Comparison of ENCODE assay signal across 1 cellular context in the genomic region with DNA sequence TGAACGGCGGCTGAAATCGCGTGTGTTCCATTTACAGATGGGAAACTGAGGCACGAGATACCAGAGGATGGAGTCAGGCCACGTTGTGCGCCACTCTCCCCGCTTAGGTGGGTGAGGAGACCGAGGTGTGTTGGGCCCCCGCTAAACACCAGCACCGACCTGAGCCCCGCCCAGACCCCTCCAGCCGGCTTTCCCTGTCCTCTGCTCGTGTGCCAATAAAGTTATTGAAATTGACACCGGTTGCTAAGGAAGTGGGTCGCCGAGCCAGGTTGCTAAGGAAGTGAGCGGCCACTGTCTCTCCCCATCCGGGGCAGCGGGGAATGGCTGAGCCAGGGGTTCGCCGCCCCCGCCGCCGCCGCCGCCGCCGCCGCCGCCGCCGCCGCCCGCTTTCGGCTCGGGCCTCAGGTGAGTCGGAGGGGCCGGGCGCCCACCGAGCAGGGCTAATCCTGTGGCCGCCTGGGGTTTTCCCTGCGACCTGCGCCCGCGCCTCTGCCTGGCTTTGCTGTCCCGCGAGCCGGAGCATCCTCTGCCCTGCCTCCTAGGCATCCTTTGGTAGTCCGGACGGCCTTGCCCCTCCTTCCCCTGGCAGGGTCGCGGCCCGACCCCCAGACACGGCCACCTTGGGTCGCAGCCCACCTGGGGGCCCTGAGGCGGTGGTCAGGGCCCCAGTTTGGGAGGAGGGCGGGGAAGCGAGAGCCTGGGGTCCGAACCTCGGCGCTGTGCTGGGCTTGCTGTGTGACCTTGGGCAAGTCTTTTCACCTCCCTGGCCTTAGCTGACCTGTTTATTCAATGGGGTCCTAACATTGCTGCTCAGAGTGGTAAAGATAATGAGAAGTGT.
TF ChIP-seq lines count a peak whose summit lies in the region.

A gene (plus strand): TSS at position 291 of the 838 bp plus-strand sequence. CDS start 32,127 bp downstream, outside the sequence.

TF ChIP-seq in HepG2, 621 proteins besides CTCF, POLR2A, EP300 and RAD21 (continued from another document and continues in another):
- TF ChIP-seq, protein P1, sequence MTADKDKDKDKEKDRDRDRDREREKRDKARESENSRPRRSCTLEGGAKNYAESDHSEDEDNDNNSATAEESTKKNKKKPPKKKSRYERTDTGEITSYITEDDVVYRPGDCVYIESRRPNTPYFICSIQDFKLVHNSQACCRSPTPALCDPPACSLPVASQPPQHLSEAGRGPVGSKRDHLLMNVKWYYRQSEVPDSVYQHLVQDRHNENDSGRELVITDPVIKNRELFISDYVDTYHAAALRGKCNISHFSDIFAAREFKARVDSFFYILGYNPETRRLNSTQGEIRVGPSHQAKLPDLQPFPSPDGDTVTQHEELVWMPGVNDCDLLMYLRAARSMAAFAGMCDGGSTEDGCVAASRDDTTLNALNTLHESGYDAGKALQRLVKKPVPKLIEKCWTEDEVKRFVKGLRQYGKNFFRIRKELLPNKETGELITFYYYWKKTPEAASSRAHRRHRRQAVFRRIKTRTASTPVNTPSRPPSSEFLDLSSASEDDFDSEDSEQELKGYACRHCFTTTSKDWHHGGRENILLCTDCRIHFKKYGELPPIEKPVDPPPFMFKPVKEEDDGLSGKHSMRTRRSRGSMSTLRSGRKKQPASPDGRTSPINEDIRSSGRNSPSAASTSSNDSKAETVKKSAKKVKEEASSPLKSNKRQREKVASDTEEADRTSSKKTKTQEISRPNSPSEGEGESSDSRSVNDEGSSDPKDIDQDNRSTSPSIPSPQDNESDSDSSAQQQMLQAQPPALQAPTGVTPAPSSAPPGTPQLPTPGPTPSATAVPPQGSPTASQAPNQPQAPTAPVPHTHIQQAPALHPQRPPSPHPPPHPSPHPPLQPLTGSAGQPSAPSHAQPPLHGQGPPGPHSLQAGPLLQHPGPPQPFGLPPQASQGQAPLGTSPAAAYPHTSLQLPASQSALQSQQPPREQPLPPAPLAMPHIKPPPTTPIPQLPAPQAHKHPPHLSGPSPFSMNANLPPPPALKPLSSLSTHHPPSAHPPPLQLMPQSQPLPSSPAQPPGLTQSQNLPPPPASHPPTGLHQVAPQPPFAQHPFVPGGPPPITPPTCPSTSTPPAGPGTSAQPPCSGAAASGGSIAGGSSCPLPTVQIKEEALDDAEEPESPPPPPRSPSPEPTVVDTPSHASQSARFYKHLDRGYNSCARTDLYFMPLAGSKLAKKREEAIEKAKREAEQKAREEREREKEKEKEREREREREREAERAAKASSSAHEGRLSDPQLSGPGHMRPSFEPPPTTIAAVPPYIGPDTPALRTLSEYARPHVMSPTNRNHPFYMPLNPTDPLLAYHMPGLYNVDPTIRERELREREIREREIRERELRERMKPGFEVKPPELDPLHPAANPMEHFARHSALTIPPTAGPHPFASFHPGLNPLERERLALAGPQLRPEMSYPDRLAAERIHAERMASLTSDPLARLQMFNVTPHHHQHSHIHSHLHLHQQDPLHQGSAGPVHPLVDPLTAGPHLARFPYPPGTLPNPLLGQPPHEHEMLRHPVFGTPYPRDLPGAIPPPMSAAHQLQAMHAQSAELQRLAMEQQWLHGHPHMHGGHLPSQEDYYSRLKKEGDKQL (CRISPR knock-in tag; IDR thresholded peaks at IDR 0.05; ENCODE audit: low read depth): 0 out of 2 replicates have a peak, but pooled peaks have one; percentile 9
- TF ChIP-seq ZNF878 (CRISPR knock-in tag; IDR thresholded peaks at IDR 0.05): no peak; the same call in 1 of the 2 replicates
- TF ChIP-seq, protein P2, sequence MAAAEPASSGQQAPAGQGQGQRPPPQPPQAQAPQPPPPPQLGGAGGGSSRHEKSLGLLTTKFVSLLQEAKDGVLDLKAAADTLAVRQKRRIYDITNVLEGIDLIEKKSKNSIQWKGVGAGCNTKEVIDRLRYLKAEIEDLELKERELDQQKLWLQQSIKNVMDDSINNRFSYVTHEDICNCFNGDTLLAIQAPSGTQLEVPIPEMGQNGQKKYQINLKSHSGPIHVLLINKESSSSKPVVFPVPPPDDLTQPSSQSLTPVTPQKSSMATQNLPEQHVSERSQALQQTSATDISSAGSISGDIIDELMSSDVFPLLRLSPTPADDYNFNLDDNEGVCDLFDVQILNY (CRISPR knock-in tag; conservative IDR thresholded peaks at IDR 0.05): no peak
- TF ChIP-seq RBFOX2 (IDR thresholded peaks at IDR 0.05; ENCODE audit: low read depth, low read length): peak; percentile 78
- no peak for TF ChIP-seq ZNF296 (CRISPR knock-in tag; conservative IDR thresholded peaks at IDR 0.05)
- TF ChIP-seq CHD2 (IDR thresholded peaks at IDR 0.05; ENCODE audit: low read depth, low read length): no peak
- 0 out of 2 replicates have a peak, but pooled peaks have one; percentile 17 for TF ChIP-seq ZFP37 (CRISPR knock-in tag; IDR thresholded peaks at IDR 0.05; ENCODE audit: borderline replicate concordance)
- TF ChIP-seq, protein P3, sequence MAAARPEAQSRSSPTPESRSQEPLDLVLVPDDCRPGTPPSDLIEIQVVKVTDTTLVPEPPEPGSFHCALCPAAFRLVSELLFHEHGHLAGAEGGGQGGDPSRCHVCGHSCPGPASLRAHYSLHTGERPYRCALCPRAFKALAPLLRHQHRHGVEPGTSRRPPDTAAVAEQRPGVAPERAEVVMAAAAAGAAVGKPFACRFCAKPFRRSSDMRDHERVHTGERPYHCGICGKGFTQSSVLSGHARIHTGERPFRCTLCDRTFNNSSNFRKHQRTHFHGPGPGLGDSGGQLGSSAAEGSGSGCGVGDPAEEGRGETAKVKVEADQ (CRISPR knock-in tag; IDR thresholded peaks at IDR 0.05; ENCODE audit: borderline replicate concordance): peak; percentile 96
- TF ChIP-seq, protein P4, sequence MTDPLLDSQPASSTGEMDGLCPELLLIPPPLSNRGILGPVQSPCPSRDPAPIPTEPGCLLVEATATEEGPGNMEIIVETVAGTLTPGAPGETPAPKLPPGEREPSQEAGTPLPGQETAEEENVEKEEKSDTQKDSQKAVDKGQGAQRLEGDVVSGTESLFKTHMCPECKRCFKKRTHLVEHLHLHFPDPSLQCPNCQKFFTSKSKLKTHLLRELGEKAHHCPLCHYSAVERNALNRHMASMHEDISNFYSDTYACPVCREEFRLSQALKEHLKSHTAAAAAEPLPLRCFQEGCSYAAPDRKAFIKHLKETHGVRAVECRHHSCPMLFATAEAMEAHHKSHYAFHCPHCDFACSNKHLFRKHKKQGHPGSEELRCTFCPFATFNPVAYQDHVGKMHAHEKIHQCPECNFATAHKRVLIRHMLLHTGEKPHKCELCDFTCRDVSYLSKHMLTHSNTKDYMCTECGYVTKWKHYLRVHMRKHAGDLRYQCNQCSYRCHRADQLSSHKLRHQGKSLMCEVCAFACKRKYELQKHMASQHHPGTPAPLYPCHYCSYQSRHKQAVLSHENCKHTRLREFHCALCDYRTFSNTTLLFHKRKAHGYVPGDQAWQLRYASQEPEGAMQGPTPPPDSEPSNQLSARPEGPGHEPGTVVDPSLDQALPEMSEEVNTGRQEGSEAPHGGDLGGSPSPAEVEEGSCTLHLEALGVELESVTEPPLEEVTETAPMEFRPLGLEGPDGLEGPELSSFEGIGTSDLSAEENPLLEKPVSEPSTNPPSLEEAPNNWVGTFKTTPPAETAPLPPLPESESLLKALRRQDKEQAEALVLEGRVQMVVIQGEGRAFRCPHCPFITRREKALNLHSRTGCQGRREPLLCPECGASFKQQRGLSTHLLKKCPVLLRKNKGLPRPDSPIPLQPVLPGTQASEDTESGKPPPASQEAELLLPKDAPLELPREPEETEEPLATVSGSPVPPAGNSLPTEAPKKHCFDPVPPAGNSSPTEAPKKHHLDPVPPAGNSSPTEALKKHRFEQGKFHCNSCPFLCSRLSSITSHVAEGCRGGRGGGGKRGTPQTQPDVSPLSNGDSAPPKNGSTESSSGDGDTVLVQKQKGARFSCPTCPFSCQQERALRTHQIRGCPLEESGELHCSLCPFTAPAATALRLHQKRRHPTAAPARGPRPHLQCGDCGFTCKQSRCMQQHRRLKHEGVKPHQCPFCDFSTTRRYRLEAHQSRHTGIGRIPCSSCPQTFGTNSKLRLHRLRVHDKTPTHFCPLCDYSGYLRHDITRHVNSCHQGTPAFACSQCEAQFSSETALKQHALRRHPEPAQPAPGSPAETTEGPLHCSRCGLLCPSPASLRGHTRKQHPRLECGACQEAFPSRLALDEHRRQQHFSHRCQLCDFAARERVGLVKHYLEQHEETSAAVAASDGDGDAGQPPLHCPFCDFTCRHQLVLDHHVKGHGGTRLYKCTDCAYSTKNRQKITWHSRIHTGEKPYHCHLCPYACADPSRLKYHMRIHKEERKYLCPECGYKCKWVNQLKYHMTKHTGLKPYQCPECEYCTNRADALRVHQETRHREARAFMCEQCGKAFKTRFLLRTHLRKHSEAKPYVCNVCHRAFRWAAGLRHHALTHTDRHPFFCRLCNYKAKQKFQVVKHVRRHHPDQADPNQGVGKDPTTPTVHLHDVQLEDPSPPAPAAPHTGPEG (CRISPR knock-in tag; IDR thresholded peaks at IDR 0.05): peak; percentile 85; the same call in 1 of the 2 replicates
- peak; percentile 61; the same call in 1 of the 2 replicates for TF ChIP-seq ADNP (CRISPR knock-in tag; IDR thresholded peaks at IDR 0.05)
- TF ChIP-seq, protein P5, sequence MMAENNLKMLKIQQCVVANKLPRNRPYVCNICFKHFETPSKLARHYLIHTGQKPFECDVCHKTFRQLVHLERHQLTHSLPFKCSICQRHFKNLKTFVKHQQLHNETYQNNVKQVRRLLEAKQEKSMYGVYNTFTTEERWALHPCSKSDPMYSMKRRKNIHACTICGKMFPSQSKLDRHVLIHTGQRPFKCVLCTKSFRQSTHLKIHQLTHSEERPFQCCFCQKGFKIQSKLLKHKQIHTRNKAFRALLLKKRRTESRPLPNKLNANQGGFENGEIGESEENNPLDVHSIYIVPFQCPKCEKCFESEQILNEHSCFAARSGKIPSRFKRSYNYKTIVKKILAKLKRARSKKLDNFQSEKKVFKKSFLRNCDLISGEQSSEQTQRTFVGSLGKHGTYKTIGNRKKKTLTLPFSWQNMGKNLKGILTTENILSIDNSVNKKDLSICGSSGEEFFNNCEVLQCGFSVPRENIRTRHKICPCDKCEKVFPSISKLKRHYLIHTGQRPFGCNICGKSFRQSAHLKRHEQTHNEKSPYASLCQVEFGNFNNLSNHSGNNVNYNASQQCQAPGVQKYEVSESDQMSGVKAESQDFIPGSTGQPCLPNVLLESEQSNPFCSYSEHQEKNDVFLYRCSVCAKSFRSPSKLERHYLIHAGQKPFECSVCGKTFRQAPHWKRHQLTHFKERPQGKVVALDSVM (CRISPR knock-in tag; IDR thresholded peaks at IDR 0.05): peak; percentile 75
- no peak for TF ChIP-seq TBX3 (IDR thresholded peaks at IDR 0.05; ENCODE audit: borderline replicate concordance)
- peak; percentile 19 for TF ChIP-seq ZNF891 (CRISPR knock-in tag; IDR thresholded peaks at IDR 0.05)
- TF ChIP-seq EZH2 (conservative IDR thresholded peaks at IDR 0.05; ENCODE audit: low read depth, low read length): no peak
- peak; percentile 83 for TF ChIP-seq ERF (CRISPR knock-in tag; IDR thresholded peaks at IDR 0.05)
- no peak for TF ChIP-seq ZNF124 (CRISPR knock-in tag; IDR thresholded peaks at IDR 0.05)
- TF ChIP-seq ZNF530 (CRISPR knock-in tag; IDR thresholded peaks at IDR 0.05; ENCODE audit: low read depth): no peak
- TF ChIP-seq ZNF562 (CRISPR knock-in tag; IDR thresholded peaks at IDR 0.05; ENCODE audit: borderline replicate concordance): no peak
- TF ChIP-seq TSC22D2 (CRISPR knock-in tag; IDR thresholded peaks at IDR 0.05; ENCODE audit: borderline replicate concordance): 0 out of 2 replicates have a peak, but pooled peaks have one; percentile 48
- peak; percentile 22; the same call in 1 of the 2 replicates for TF ChIP-seq ZBTB38 (CRISPR knock-in tag; IDR thresholded peaks at IDR 0.05)
- peak; percentile 65; the same call in 1 of the 2 replicates for TF ChIP-seq GFI1 (CRISPR knock-in tag; IDR thresholded peaks at IDR 0.05; ENCODE audit: borderline replicate concordance)
- TF ChIP-seq RELA (CRISPR knock-in tag; IDR thresholded peaks at IDR 0.05): no peak
- no peak for TF ChIP-seq HNRNPUL1 (IDR thresholded peaks at IDR 0.05; ENCODE audit: low read depth, low read length)
- TF ChIP-seq, protein P6, sequence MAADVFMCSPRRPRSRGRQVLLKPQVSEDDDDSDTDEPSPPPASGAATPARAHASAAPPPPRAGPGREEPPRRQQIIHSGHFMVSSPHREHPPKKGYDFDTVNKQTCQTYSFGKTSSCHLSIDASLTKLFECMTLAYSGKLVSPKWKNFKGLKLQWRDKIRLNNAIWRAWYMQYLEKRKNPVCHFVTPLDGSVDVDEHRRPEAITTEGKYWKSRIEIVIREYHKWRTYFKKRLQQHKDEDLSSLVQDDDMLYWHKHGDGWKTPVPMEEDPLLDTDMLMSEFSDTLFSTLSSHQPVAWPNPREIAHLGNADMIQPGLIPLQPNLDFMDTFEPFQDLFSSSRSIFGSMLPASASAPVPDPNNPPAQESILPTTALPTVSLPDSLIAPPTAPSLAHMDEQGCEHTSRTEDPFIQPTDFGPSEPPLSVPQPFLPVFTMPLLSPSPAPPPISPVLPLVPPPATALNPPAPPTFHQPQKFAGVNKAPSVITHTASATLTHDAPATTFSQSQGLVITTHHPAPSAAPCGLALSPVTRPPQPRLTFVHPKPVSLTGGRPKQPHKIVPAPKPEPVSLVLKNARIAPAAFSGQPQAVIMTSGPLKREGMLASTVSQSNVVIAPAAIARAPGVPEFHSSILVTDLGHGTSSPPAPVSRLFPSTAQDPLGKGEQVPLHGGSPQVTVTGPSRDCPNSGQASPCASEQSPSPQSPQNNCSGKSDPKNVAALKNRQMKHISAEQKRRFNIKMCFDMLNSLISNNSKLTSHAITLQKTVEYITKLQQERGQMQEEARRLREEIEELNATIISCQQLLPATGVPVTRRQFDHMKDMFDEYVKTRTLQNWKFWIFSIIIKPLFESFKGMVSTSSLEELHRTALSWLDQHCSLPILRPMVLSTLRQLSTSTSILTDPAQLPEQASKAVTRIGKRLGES (CRISPR knock-in tag; IDR thresholded peaks at IDR 0.05; ENCODE audit: borderline replicate concordance): 0 out of 2 replicates have a peak, but pooled peaks have one; percentile 27
- no peak for TF ChIP-seq FIP1L1 (IDR thresholded peaks at IDR 0.05; ENCODE audit: borderline replicate concordance, insufficient read depth, low read depth, low read length)
- TF ChIP-seq BHLHE40 (IDR thresholded peaks at IDR 0.05; ENCODE audit: low read length): peak; percentile 38; the same call in 1 of the 2 replicates
- peak; percentile 90 for TF ChIP-seq XRCC5 (optimal IDR thresholded peaks at IDR 0.05; ENCODE audit: low read length)
- no peak for TF ChIP-seq CC2D1A (CRISPR knock-in tag; IDR thresholded peaks at IDR 0.05)
- TF ChIP-seq ZSCAN12 (CRISPR knock-in tag; IDR thresholded peaks at IDR 0.05): no peak
- no peak for TF ChIP-seq GTF3A (CRISPR knock-in tag; conservative IDR thresholded peaks at IDR 0.05)
- TF ChIP-seq MEIS1 (CRISPR knock-in tag; IDR thresholded peaks at IDR 0.05; ENCODE audit: borderline replicate concordance): peak; percentile 30
- no peak for TF ChIP-seq SRSF9 (IDR thresholded peaks at IDR 0.05; ENCODE audit: borderline replicate concordance, insufficient read depth, low read depth, low read length, poor library complexity, severe bottlenecking)
- TF ChIP-seq, protein P7, sequence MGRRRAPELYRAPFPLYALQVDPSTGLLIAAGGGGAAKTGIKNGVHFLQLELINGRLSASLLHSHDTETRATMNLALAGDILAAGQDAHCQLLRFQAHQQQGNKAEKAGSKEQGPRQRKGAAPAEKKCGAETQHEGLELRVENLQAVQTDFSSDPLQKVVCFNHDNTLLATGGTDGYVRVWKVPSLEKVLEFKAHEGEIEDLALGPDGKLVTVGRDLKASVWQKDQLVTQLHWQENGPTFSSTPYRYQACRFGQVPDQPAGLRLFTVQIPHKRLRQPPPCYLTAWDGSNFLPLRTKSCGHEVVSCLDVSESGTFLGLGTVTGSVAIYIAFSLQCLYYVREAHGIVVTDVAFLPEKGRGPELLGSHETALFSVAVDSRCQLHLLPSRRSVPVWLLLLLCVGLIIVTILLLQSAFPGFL (CRISPR knock-in tag; IDR thresholded peaks at IDR 0.05): 0 out of 2 replicates have a peak, but pooled peaks have one; percentile 8
- TF ChIP-seq CBX2 (IDR thresholded peaks at IDR 0.05; ENCODE audit: low read depth, low read length): no peak
- no peak for TF ChIP-seq CBX2 (CRISPR knock-in tag; IDR thresholded peaks at IDR 0.05; ENCODE audit: low read depth)
- no peak for TF ChIP-seq ZNF781 (CRISPR knock-in tag; IDR thresholded peaks at IDR 0.05; ENCODE audit: borderline replicate concordance, not compliant biosample characterization)
- peak; percentile 37; the same call in 1 of the 2 replicates for TF ChIP-seq RARA (CRISPR knock-in tag; IDR thresholded peaks at IDR 0.05)
